Comparison of ENCODE assay signal across 16 cellular contexts in genomic region chr2:65165595-65165994, GRCh38. TPM values are rescaled to one million over a fixed set of nuclear protein-coding genes. Genes with fewer than 3 reads are reported as not detected.
A peak's percentile ranks its signal among the peaks of the same experiment; 100 is the strongest.
DNase-seq lines count a peak whose midpoint lies in the region; ATAC-seq and TF ChIP-seq lines count a peak whose summit lies in the region.
"Had no signal": no experiment of that assay in that cellular context is flagged by ENCODE, and none has a peak within 500 bp of the region (broad histone marks: within the 10 kb centered on the region; RNA-seq: fewer than 3 reads in every experiment).

No MANE protein-coding gene starts in this region.

- peak overlapping the region; percentile 31; the same call in 1 of the 2 replicates for H3K4me2 ChIP-seq in OCI-LY7 (ENCODE audit: low read length)

- H3K4me1 ChIP-seq in OCI-LY7 (ENCODE audit: insufficient read depth, low read length, poor library complexity, severe bottlenecking) (peaks cover 61% of the 10 kb centered on the region), stomach (peaks cover 8 to 38% (median 15%) of the 10 kb centered on the region in 4 donors)

- intact Hi-C loops in OCI-LY7 (cut with micrococcal nuclease; ENCODE audit: unreplicated experiment) (no loop called here), stomach (cut with DNase I; ENCODE audit: low total_unique reads) (no loop called here)

- DNase-seq in GF-D8 (lab: John Stamatoyannopoulos, UW) = peak; percentile 58
- DNase-seq in OCI-LY7 (ENCODE audit: low spot score) = peak; percentile 47
- no peak for DNase-seq in endothelial cell (ENCODE audit: low spot score)
- no peak for DNase-seq in stomach
- DNase-seq in T1000 (lab: John Stamatoyannopoulos, UW) = no peak
- DNase-seq in activated effector memory CD4-positive, alpha-beta T cell treated with Interleukin-2 at 50 U/mL for 16 hours = no peak
- DNase-seq: activated CD4-positive, CD25-positive, alpha-beta regulatory T cell; activated naive CD4-positive, alpha-beta T cell treated with Interleukin-2 at 50 U/mL for 16 hours; NCI-H1417 treated with DMSO at 0.1 percent for 48 hours; PC-3; right cardiac atrium; stimulated activated CD8-positive, alpha-beta memory T cell treated with anti-CD3 and anti-CD28 coated beads, Interleukin-4, amount 100 ng/mL, for 48 hours; upper lobe of left lung had no signal

- no peaks in the 10 kb centered on the region for H3K9me3 Mint-ChIP-seq in endothelial cell (ENCODE audit: unreplicated experiment)
- H3K9me3 Mint-ChIP-seq: natural killer cell treated with Interleukin-12 subunit alpha and Interleukin-12 subunit beta and Interleukin-15 and Interleukin-18, amount 100 ng/mL, for 72 hours had no signal

- TF ChIP-seq EP300 in stomach (IDR thresholded peaks at IDR 0.05) = no peak

- H3K36me3 ChIP-seq in OCI-LY7 (ENCODE audit: insufficient read depth, low read length) (no peaks in the 10 kb centered on the region), stomach (no peaks in the 10 kb centered on the region)
- H3K36me3 ChIP-seq: upper lobe of left lung had no signal

- no peaks in the 10 kb centered on the region for H3K27me3 Mint-ChIP-seq in endothelial cell (ENCODE audit: unreplicated experiment)
- H3K27me3 Mint-ChIP-seq: natural killer cell treated with Interleukin-12 subunit alpha and Interleukin-12 subunit beta and Interleukin-15 and Interleukin-18, amount 100 ng/mL, for 72 hours had no signal

- H3K27ac ChIP-seq in OCI-LY7 (ENCODE audit: low read depth, low read length, poor library complexity, severe bottlenecking) (peak overlapping the region; percentile 22), stomach (peak overlapping the region; percentile 23 to 71 (median 35))
- H3K27ac ChIP-seq: upper lobe of left lung had no signal

- H3K4me3 ChIP-seq in OCI-LY7 (ENCODE audit: low read depth, low read length, poor library complexity, severe bottlenecking) (no peak overlapping the region), stomach (no peak overlapping the region)
- H3K4me3 ChIP-seq: upper lobe of left lung had no signal

- no peaks in the 10 kb centered on the region for H3K36me3 Mint-ChIP-seq in endothelial cell (ENCODE audit: low read depth, unreplicated experiment)
- H3K36me3 Mint-ChIP-seq: natural killer cell treated with Interleukin-12 subunit alpha and Interleukin-12 subunit beta and Interleukin-15 and Interleukin-18, amount 100 ng/mL, for 72 hours had no signal

- CTCF ChIA-PET in OCI-LY7 (lab: Charles Lee; ENCODE audit: unreplicated experiment) = no interaction called here

- no peak for TF ChIP-seq POLR2A in stomach (IDR thresholded peaks at IDR 0.05)

- 74 to 92% (median 82%) methylated on average over 7 of the region's 7 CpGs for WGBS in stomach, 5 donors

- H3K4me3 Mint-ChIP-seq in endothelial cell (ENCODE audit: unreplicated experiment) = peak overlapping the region; percentile 4
- H3K4me3 Mint-ChIP-seq: natural killer cell treated with Interleukin-12 subunit alpha and Interleukin-12 subunit beta and Interleukin-15 and Interleukin-18, amount 100 ng/mL, for 72 hours had no signal

- peaks cover 17% of the 10 kb centered on the region for H3K4me1 Mint-ChIP-seq in endothelial cell (ENCODE audit: unreplicated experiment)

- POLR2A ChIA-PET in OCI-LY7 (lab: Charles Lee) = no interaction called here

- TF ChIP-seq CTCF in OCI-LY7 (conservative IDR thresholded peaks at IDR 0.05; ENCODE audit: low read length) (no peak), endothelial cell (IDR thresholded peaks at IDR 0.05; ENCODE audit: unreplicated experiment) (no peak), stomach (IDR thresholded peaks at IDR 0.05) (no peak)

- no peaks in the 10 kb centered on the region for H4K20me1 ChIP-seq in OCI-LY7 (ENCODE audit: insufficient read depth, low read length)

- H2AFZ ChIP-seq in OCI-LY7 (ENCODE audit: low read length) = peak overlapping the region; percentile 89; the same call in 1 of the 2 replicates

- H3K9me2 ChIP-seq in OCI-LY7 (ENCODE audit: insufficient read depth, low read length) = no peaks in the 10 kb centered on the region

- H3K9me3 ChIP-seq in OCI-LY7 (ENCODE audit: low read length) = no peaks in the 10 kb centered on the region
- no peaks in the 10 kb centered on the region for H3K9me3 ChIP-seq in stomach
- H3K9me3 ChIP-seq: upper lobe of left lung had no signal

- ATAC-seq in GM18867 (IDR thresholded peaks at IDR 0.05; ENCODE audit: unreplicated experiment) (no peak), HG03571 (IDR thresholded peaks at IDR 0.05; ENCODE audit: unreplicated experiment) (no peak)
- ATAC-seq: PC-3 had no signal

- H3K27me3 ChIP-seq in stomach = no peaks in the 10 kb centered on the region
- H3K27me3 ChIP-seq: upper lobe of left lung had no signal

- no TSS peak for BruUV-seq in OCI-LY7 (replicated peaks; lab: Mats Ljungman, UMichigan)

- peak overlapping the region; percentile 76 for H3K27ac Mint-ChIP-seq in endothelial cell (ENCODE audit: unreplicated experiment)
- H3K27ac Mint-ChIP-seq: natural killer cell treated with Interleukin-12 subunit alpha and Interleukin-12 subunit beta and Interleukin-15 and Interleukin-18, amount 100 ng/mL, for 72 hours had no signal

- H3K79me2 ChIP-seq in OCI-LY7 (ENCODE audit: insufficient read depth, low read depth, low read length) = no peaks in the 10 kb centered on the region

RNA-seq across cellular contexts. Expression of gene RAB1A, which starts 35.7 kb away (rescaled TPM):
- total RNA-seq in OCI-LY7 (2014; rRNA removed; shearing (Covaris generic)) = 37.3 and 39.7 TPM in 2 replicates
- total RNA-seq in OCI-LY7 (2022) (72.7 and 75.4 TPM in 2 replicates), endothelial cell (ENCODE audit: unreplicated experiment) (160 TPM), stomach (100 to 1,000 TPM in 1 of 5 donors, 10 to 100 TPM in 4; 58.2 to 143 (median 67.4) TPM)
- 100 to 1,000 TPM in 2 of 3 donors, 10 to 100 TPM in 1; 96.9 to 160 (median 135) TPM for polyA plus RNA-seq in stomach

Comparison
In these comparisons a context has a peak if more than half of its experiments do, and no peak if none do; other contexts are left out.
1. DNase-seq: peak in GF-D8 (single experiment) and OCI-LY7 (single experiment); none in endothelial cell (single experiment), stomach (single experiment), T1000 (single experiment) and activated effector memory CD4-positive, alpha-beta T cell treated with Interleukin-2 at 50 U/mL for 16 hours (single experiment).